Comparison of ENCODE assay signal across 16 cellular contexts in the genomic region with DNA sequence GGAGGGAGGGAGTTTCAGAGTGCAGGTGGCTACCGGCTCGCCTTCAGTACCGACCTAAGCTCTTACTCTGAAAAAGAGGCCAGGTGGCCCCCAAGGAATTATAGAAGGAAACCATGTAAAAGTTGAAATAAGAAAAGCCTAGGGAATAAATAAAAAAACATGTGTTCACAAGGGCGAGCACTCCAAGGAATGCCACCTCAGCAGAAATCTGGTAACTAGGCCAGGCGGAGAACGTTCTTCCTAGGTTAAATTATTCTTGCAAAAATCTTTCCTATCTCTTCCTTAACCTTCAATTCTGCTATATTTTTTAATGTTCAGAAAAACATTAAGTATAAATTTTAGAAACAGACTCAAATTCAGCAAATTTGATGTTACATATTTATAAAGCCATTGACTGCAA.
DNase-seq lines count a peak whose midpoint lies in the region; ATAC-seq, FAIRE-seq and TF ChIP-seq lines count a peak whose summit lies in the region.
"Had no signal": no experiment of that assay in that cellular context is flagged by ENCODE, and none has a peak within 500 bp of the region (broad histone marks: within the 10 kb centered on the region; RNA-seq: fewer than 3 reads in every experiment).

No MANE protein-coding gene starts in this region.

- H3K27ac Mint-ChIP-seq in GM23338, result no peak overlapping the region
- H3K27ac Mint-ChIP-seq in mesothelial cell of epicardium, result peak overlapping the region; percentile 37
- H3K27ac Mint-ChIP-seq: CD4-positive, alpha-beta T cell had no signal

- CTCF ChIA-PET in K562 (lab: Yijun Ruan, JAX; ENCODE audit: low intra/inter-chr PET ratio), result no interaction called here

- TF ChIP-seq RAD21 in K562 (CRISPR knock-in tag; conservative IDR thresholded peaks at IDR 0.05 in 1 of 2, IDR thresholded peaks at IDR 0.05 in 1 of 2), result no peak

- BruUV-seq in K562 (replicated peaks; lab: Mats Ljungman, UMichigan), result no TSS peak

- no peak for TF ChIP-seq EP300 in K562 (IDR thresholded peaks at IDR 0.05; ENCODE audit: low read length)

- no peaks in the 10 kb centered on the region for H3F3A ChIP-seq in GM23338 (replicated peaks; ENCODE audit: low read depth)

- POLR2A ChIA-PET in K562 (lab: Yijun Ruan, JAX), result no interaction called here

- intact Hi-C loops in K562 (cut with micrococcal nuclease), result no loop called here

- H3K36me3 ChIP-seq in GM23338 (ENCODE audit: insufficient read depth), result no peaks in the 10 kb centered on the region
- H3K36me3 ChIP-seq in K562 (ENCODE audit: control insufficient read depth, insufficient read depth, low read length), result no peaks in the 10 kb centered on the region
- no peaks in the 10 kb centered on the region for H3K36me3 ChIP-seq in WERI-Rb-1

- H3K4me3 Mint-ChIP-seq in GM23338 (no peak overlapping the region), mesothelial cell of epicardium (no peak overlapping the region)
- H3K4me3 Mint-ChIP-seq: CD4-positive, alpha-beta T cell had no signal

- no peaks in the 10 kb centered on the region for H3K9me3 ChIP-seq in K562 (replicated peaks; ENCODE audit: control insufficient read depth, insufficient read depth, low read depth, low read length)
- no peaks in the 10 kb centered on the region for H3K9me3 ChIP-seq in WERI-Rb-1 (ENCODE audit: severe bottlenecking)
- H3K9me3 ChIP-seq: Caco-2 had no signal

- H3K4me1 ChIP-seq in GM23338 (ENCODE audit: insufficient read depth) (no peaks in the 10 kb centered on the region), K562 (replicated peaks in 1 of 2; ENCODE audit: control insufficient read depth in 2 of 2, insufficient read depth in 2 of 2, low read length in 2 of 2) (no peaks in the 10 kb centered on the region)
- H3K4me1 ChIP-seq: Caco-2 had no signal

- peak overlapping the region; percentile 60; the same call in 1 of the 2 replicates for H2AFZ ChIP-seq in GM23338
- no peak overlapping the region for H2AFZ ChIP-seq in K562 (ENCODE audit: low read depth, low read length)

- no peaks in the 10 kb centered on the region for H3K4me1 Mint-ChIP-seq in GM23338
- H3K4me1 Mint-ChIP-seq in mesothelial cell of epicardium, result peaks cover 16% of the 10 kb centered on the region

- H3K4me2 ChIP-seq in GM23338 (no peak overlapping the region), K562 (ENCODE audit: insufficient read depth, low read length) (no peak overlapping the region)

- no peaks in the 10 kb centered on the region for H4K20me1 ChIP-seq in GM23338 (replicated peaks; ENCODE audit: insufficient read depth)
- no peaks in the 10 kb centered on the region for H4K20me1 ChIP-seq in K562 (replicated peaks; ENCODE audit: control insufficient read depth, insufficient read depth, low read length)

- in situ Hi-C loops in K562 (cut with MboI), result no loop called here

- H3K79me2 ChIP-seq in GM23338 (replicated peaks; ENCODE audit: insufficient read depth), result no peaks in the 10 kb centered on the region
- H3K79me2 ChIP-seq in K562 (ENCODE audit: control insufficient read depth, insufficient read depth, low read length), result no peaks in the 10 kb centered on the region

- TF ChIP-seq CTCF in GM23338 (conservative IDR thresholded peaks at IDR 0.05; ENCODE audit: low read depth in 2 of 2), result no peak
- no peak for TF ChIP-seq CTCF in K562 (IDR thresholded peaks at IDR 0.05 in 2 of 3, conservative IDR thresholded peaks at IDR 0.05 in 1 of 3; ENCODE audit: insufficient read depth in 2 of 3, low read depth in 1 of 3, low read length in 3 of 3)
- TF ChIP-seq CTCF in mesothelial cell of epicardium (IDR thresholded peaks at IDR 0.05; ENCODE audit: unreplicated experiment), result no peak
- no peak for TF ChIP-seq CTCF in WERI-Rb-1 (IDR thresholded peaks at IDR 0.05; ENCODE audit: low read depth, low read length)

- DNase-seq in GM23338 (ENCODE audit: low spot score) (no peak), K562 (ENCODE audit: extremely low read depth in 1 of 4, low spot score in 3 of 4) (no peak), mesothelial cell of epicardium (ENCODE audit: low spot score in 2 of 2, unreplicated experiment in 2 of 2) (no peak), WERI-Rb-1 (no peak)
- DNase-seq: AML-193; Caco-2; CD4-positive, alpha-beta T cell; HCEC 1CT had no signal

- TF ChIP-seq POLR2A in K562 (conservative IDR thresholded peaks at IDR 0.05), result no peak

- 0% methylated on average over 6 of the region's 6 CpGs for WGBS in K562 (ENCODE audit: insufficient coverage, low coverage, missing lambda C conversion rate)

- H3K9me1 ChIP-seq in K562 (ENCODE audit: control insufficient read depth, insufficient read depth, low read length), result no peaks in the 10 kb centered on the region

- no peak for FAIRE-seq in K562 (lab: Jason Lieb, UNC)
- FAIRE-seq: A204.1, G401.6, GM12891, GM19239, H54 had no signal

- H3K9me3 Mint-ChIP-seq in GM23338 (peaks cover 8% of the 10 kb centered on the region), mesothelial cell of epicardium (peaks cover 13% of the 10 kb centered on the region)
- H3K9me3 Mint-ChIP-seq: CD4-positive, alpha-beta T cell had no signal

- H3K27me3 Mint-ChIP-seq in GM23338 (ENCODE audit: insufficient read depth, low read depth, poor library complexity) (no peaks in the 10 kb centered on the region), mesothelial cell of epicardium (ENCODE audit: low read depth) (no peaks in the 10 kb centered on the region)
- H3K27me3 Mint-ChIP-seq: CD4-positive, alpha-beta T cell had no signal

- no peak overlapping the region for H3K9ac ChIP-seq in K562 (ENCODE audit: insufficient read depth in 1 of 2, low read depth in 2 of 2, low read length in 2 of 2)

- H3K27me3 ChIP-seq in GM23338 (ENCODE audit: insufficient read depth), result no peaks in the 10 kb centered on the region
- H3K27me3 ChIP-seq in K562 (ENCODE audit: control insufficient read depth in 2 of 2, insufficient read depth in 2 of 2, low read length in 2 of 2), result no peaks in the 10 kb centered on the region
- H3K27me3 ChIP-seq in WERI-Rb-1 (ENCODE audit: insufficient read depth, low read depth, severe bottlenecking), result no peaks in the 10 kb centered on the region

- no peak for ATAC-seq in GM23338
- ATAC-seq in K562, result no peak
- no peak for ATAC-seq in HG02852 (IDR thresholded peaks at IDR 0.05; ENCODE audit: unreplicated experiment)
- no peak for ATAC-seq in HG03565 (IDR thresholded peaks at IDR 0.05; ENCODE audit: unreplicated experiment)

- peaks cover 10% of the 10 kb centered on the region; the same call in 2 of the 3 replicates for H3K36me3 Mint-ChIP-seq in GM23338 (ENCODE audit: low read depth)
- H3K36me3 Mint-ChIP-seq in mesothelial cell of epicardium, result peaks cover 14% of the 10 kb centered on the region

- no peaks in the 10 kb centered on the region for H3K9me2 ChIP-seq in GM23338 (ENCODE audit: insufficient read depth)

- H3K4me3 ChIP-seq in GM23338, result no peak overlapping the region
- H3K4me3 ChIP-seq in K562, result no peak overlapping the region
- no peak overlapping the region for H3K4me3 ChIP-seq in WERI-Rb-1 (ENCODE audit: low read depth, low read length)

- no peak overlapping the region for H3K27ac ChIP-seq in GM23338 (ENCODE audit: low read depth)
- no peak overlapping the region for H3K27ac ChIP-seq in K562 (ENCODE audit: extremely low read depth, low read depth, low read length)
- no peak overlapping the region for H3K27ac ChIP-seq in WERI-Rb-1
- H3K27ac ChIP-seq: C4-2B had no signal

TF ChIP-seq in GM23338, 12 proteins besides CTCF, POLR2A, EP300 and RAD21 (continues in another document):
- TF ChIP-seq JUNB (IDR thresholded peaks at IDR 0.05; ENCODE audit: unreplicated experiment) (no peak), POLR2AphosphoS5 (IDR thresholded peaks at IDR 0.05; ENCODE audit: low read depth) (no peak), ETS1 (IDR thresholded peaks at IDR 0.05) (no peak)

TF ChIP-seq in K562, 482 proteins besides CTCF, POLR2A, EP300 and RAD21:
- TF ChIP-seq GTF2F1 (IDR thresholded peaks at IDR 0.05; ENCODE audit: low read depth, low read length) (no peak), MAFG (tag; conservative IDR thresholded peaks at IDR 0.05) (0 out of 2 replicates have a peak, but pooled peaks have one; percentile 24)
TF ChIP-seq in K562: peak in this region for 1.
